ENCODE assay signal across 23 cellular contexts in the genomic region with DNA sequence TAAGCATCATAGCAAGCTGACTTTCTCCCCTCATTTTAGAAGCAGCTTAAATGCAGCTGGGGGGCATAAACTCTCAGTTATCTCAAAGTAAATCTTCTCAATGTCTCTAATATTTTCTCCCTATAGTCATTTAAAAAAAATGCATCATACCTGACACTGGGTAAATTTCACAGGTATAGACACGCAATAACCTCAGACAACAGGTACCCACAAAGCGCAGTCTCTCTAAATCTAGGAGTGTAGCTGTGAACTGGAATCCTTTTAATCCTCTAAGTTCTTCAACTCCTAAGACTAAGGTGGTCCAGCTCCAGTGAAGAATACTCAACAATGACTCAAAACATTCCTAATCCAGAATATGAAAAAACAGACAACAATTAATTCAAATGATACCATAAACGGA.
DNase-seq lines count a peak whose midpoint lies in the region; ATAC-seq, FAIRE-seq and TF ChIP-seq lines count a peak whose summit lies in the region.
"Had no signal": no experiment of that assay in that cellular context is flagged by ENCODE, and none has a peak within 500 bp of the region (broad histone marks: within the 10 kb centered on the region; RNA-seq: fewer than 3 reads in every experiment).

No MANE protein-coding gene starts in this region.

- TF ChIP-seq CTCF in bronchial epithelial cell (IDR thresholded peaks at IDR 0.05; ENCODE audit: insufficient read depth, low read length, severe bottlenecking): no peak

- no peaks in the 10 kb centered on the region for H3K27me3 ChIP-seq in bronchial epithelial cell (ENCODE audit: control insufficient read depth, insufficient read depth, low read length)
- H3K27me3 ChIP-seq: BE2C, Peyer's patch, SJSA1 had no signal

- H3K9me3 Mint-ChIP-seq in activated naive CD4-positive, alpha-beta T cell treated with anti-CD3 and anti-CD28 coated beads, Interleukin-2, amount 50 U/mL, for 24 hours: no peaks in the 10 kb centered on the region
- H3K9me3 Mint-ChIP-seq in activated naive CD4-positive, alpha-beta T cell treated with anti-CD3 and anti-CD28 coated beads, Interleukin-2, amount 50 U/mL, for 72 hours: no peaks in the 10 kb centered on the region
- no peaks in the 10 kb centered on the region for H3K9me3 Mint-ChIP-seq in naive B cell
- H3K9me3 Mint-ChIP-seq: HFFc6 had no signal

- no peak for TF ChIP-seq POLR2A in GM12892 (IDR thresholded peaks at IDR 0.05; ENCODE audit: low read depth, low read length)

- H3K27ac Mint-ChIP-seq in activated naive CD4-positive, alpha-beta T cell treated with anti-CD3 and anti-CD28 coated beads, Interleukin-2, amount 50 U/mL, for 24 hours: peak overlapping the region; percentile 43
- H3K27ac Mint-ChIP-seq in activated naive CD4-positive, alpha-beta T cell treated with anti-CD3 and anti-CD28 coated beads, Interleukin-2, amount 50 U/mL, for 72 hours: no peak overlapping the region
- H3K27ac Mint-ChIP-seq in naive B cell: peak overlapping the region in 5 of 6 donors; percentile 6 to 76 (median 57)
- H3K27ac Mint-ChIP-seq: HFFc6 had no signal

- H3K27me3 Mint-ChIP-seq in activated naive CD4-positive, alpha-beta T cell treated with anti-CD3 and anti-CD28 coated beads, Interleukin-2, amount 50 U/mL, for 24 hours: no peaks in the 10 kb centered on the region
- H3K27me3 Mint-ChIP-seq in naive B cell: no peaks in the 10 kb centered on the region

- peaks cover 27% of the 10 kb centered on the region for H3K36me3 Mint-ChIP-seq in activated naive CD4-positive, alpha-beta T cell treated with anti-CD3 and anti-CD28 coated beads, Interleukin-2, amount 50 U/mL, for 24 hours
- H3K36me3 Mint-ChIP-seq in activated naive CD4-positive, alpha-beta T cell treated with anti-CD3 and anti-CD28 coated beads, Interleukin-2, amount 50 U/mL, for 72 hours: peaks cover 9 to 45% of the 10 kb centered on the region in 2 donors
- H3K36me3 Mint-ChIP-seq in naive B cell: peaks cover 29 to 39% of the 10 kb centered on the region in 2 donors

- FAIRE-seq in GM12892 (lab: Jason Lieb, UNC) (peak; percentile 30), bronchial epithelial cell (lab: Jason Lieb, UNC) (no peak)

- DNase-seq in activated naive CD4-positive, alpha-beta T cell treated with anti-CD3 and anti-CD28 coated beads, Interleukin-2, amount 50 U/mL, for 72 hours (ENCODE audit: low spot score in 2 of 2): no peak
- DNase-seq in GM12892 (ENCODE audit: insufficient read length) (no peak), bronchial epithelial cell (ENCODE audit: low read depth) (peak; percentile 84), naive B cell (no peak), pons (ENCODE audit: low spot score) (no peak), DMS153 (lab: John Stamatoyannopoulos, UW) (no peak), HT-29 (ENCODE audit: low spot score) (no peak)
- DNase-seq: BE2C, COR-L47, DMS79 treated with DMSO at 0.1 percent for 48 hours, H7, HFFc6, MM.1S, NCI-H1092 treated with DMSO at 0.1 percent for 48 hours, NCI-H1436 treated with DMSO at 0.1 percent for 48 hours, NCI-H1930, NCI-H226, NCI-H510A treated with DMSO at 0.1 percent for 48 hours, NCI-H748 treated with DMSO at 0.1 percent for 48 hours, Peyer's patch had no signal

- peaks cover 26% of the 10 kb centered on the region for H3K4me1 Mint-ChIP-seq in activated naive CD4-positive, alpha-beta T cell treated with anti-CD3 and anti-CD28 coated beads, Interleukin-2, amount 50 U/mL, for 24 hours
- peaks cover 15 to 25% (median 18%) of the 10 kb centered on the region in 3 donors for H3K4me1 Mint-ChIP-seq in naive B cell

- no peak overlapping the region for H3K4me3 ChIP-seq in bronchial epithelial cell (ENCODE audit: low read depth, low read length)
- H3K4me3 ChIP-seq: Peyer's patch, SJSA1 had no signal

- peaks cover 2% of the 10 kb centered on the region for H3K36me3 ChIP-seq in bronchial epithelial cell (ENCODE audit: control insufficient read depth, insufficient read depth, low read length)

- no peak overlapping the region for H3K4me3 Mint-ChIP-seq in activated naive CD4-positive, alpha-beta T cell treated with anti-CD3 and anti-CD28 coated beads, Interleukin-2, amount 50 U/mL, for 24 hours
- no peak overlapping the region for H3K4me3 Mint-ChIP-seq in naive B cell
- H3K4me3 Mint-ChIP-seq: HFFc6 had no signal

- no peak for ATAC-seq in activated naive CD4-positive, alpha-beta T cell treated with anti-CD3 and anti-CD28 coated beads, Interleukin-2, amount 50 U/mL, for 72 hours
- ATAC-seq in naive B cell (ENCODE audit: low read depth in 2 of 2): no peak
- ATAC-seq: Right ventricle myocardium inferior had no signal

Comparison
In these comparisons a context has a peak if more than half of its experiments do, and no peak if none do; other contexts are left out.
1. H3K27ac Mint-ChIP-seq: peak in activated naive CD4-positive, alpha-beta T cell treated with anti-CD3 and anti-CD28 coated beads, Interleukin-2, amount 50 U/mL, for 24 hours (single experiment) and naive B cell (5 of 6); none in activated naive CD4-positive, alpha-beta T cell treated with anti-CD3 and anti-CD28 coated beads, Interleukin-2, amount 50 U/mL, for 72 hours (0 of 2).